In the genomic region with DNA sequence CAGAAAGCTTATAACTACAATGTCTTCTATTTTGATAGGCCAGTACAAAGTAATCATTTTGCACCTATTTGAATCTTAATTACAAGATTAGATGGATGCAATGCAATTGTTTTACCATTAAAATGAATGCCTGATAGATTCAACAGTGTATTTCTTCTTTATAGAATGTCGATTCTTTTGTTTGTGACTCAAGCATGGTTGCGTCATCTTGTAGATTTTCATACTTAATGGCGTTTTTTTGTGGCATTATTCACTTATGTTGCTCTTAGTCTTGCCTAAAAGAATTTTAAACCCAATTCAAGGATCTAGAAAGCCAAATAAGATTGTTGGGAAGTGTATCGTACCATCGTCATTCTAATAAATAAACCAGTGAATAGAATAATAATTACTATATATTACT, we compare ENCODE assay signal across 17 cellular contexts. TPM values are rescaled to one million over a fixed set of nuclear protein-coding genes. Genes with fewer than 3 reads are reported as not detected.
DNase-seq lines count a peak whose midpoint lies in the region; ATAC-seq, FAIRE-seq and TF ChIP-seq lines count a peak whose summit lies in the region.
"Had no signal": no experiment of that assay in that cellular context is flagged by ENCODE, and none has a peak within 500 bp of the region (broad histone marks: within the 10 kb centered on the region; RNA-seq: fewer than 3 reads in every experiment).

No MANE protein-coding gene starts in this region.

- H3K9ac ChIP-seq in SK-N-MC (ENCODE audit: insufficient read length): peak overlapping the region; percentile 93
- no peak overlapping the region for H3K9ac ChIP-seq in endocrine pancreas (ENCODE audit: control insufficient read depth, insufficient read depth, low read length)

- H3K27ac Mint-ChIP-seq in activated T-cell treated with anti-CD3 and anti-CD28 coated beads, Interleukin-2, amount 50 U/mL, for 72 hours: no peak overlapping the region

- TF ChIP-seq POLR2A in GM12892 (IDR thresholded peaks at IDR 0.05; ENCODE audit: low read depth, low read length): no peak

- H3K4me3 ChIP-seq in SK-N-MC (peak overlapping the region; percentile 85), endocrine pancreas (ENCODE audit: control insufficient read depth, insufficient read depth, low read length) (peak overlapping the region; percentile 83)

- peaks cover 26% of the 10 kb centered on the region for H3K4me1 Mint-ChIP-seq in activated T-cell treated with anti-CD3 and anti-CD28 coated beads, Interleukin-2, amount 50 U/mL, for 72 hours (ENCODE audit: low read depth)

- H3K36me3 ChIP-seq in SK-N-MC (ENCODE audit: insufficient read depth, low read length) (peaks cover 6% of the 10 kb centered on the region), endocrine pancreas (ENCODE audit: control insufficient read depth, insufficient read depth, low read length) (no peaks in the 10 kb centered on the region)

- peak overlapping the region; percentile 64 to 72 for H3K4me3 Mint-ChIP-seq in activated T-cell treated with anti-CD3 and anti-CD28 coated beads, Interleukin-2, amount 50 U/mL, for 72 hours

- peak overlapping the region; percentile 97 for H3K27ac ChIP-seq in SK-N-MC
- peak overlapping the region; percentile 71 for H3K27ac ChIP-seq in temporal lobe (ENCODE audit: low read depth, low read length)

- no peaks in the 10 kb centered on the region for H3K27me3 ChIP-seq in endocrine pancreas (ENCODE audit: control insufficient read depth, insufficient read depth, low read length)

- no peak for FAIRE-seq in GM12892 (lab: Jason Lieb, UNC)

- H3K36me3 Mint-ChIP-seq in activated T-cell treated with anti-CD3 and anti-CD28 coated beads, Interleukin-2, amount 50 U/mL, for 72 hours (ENCODE audit: insufficient read depth in 2 of 2): no peaks in the 10 kb centered on the region

- no peak for ATAC-seq in activated T-cell treated with anti-CD3 and anti-CD28 coated beads, Interleukin-2, amount 50 U/mL, for 72 hours (replicated peaks in 1 of 2)

- 0 out of 2 replicates have a peak, but pooled peaks cover 2% of the 10 kb centered on the region for H3K9me3 ChIP-seq in SK-N-MC (ENCODE audit: low read depth, low read length)
- H3K9me3 ChIP-seq in endocrine pancreas (ENCODE audit: control insufficient read depth, low read length): no peaks in the 10 kb centered on the region

- no peaks in the 10 kb centered on the region for H3K4me1 ChIP-seq in endocrine pancreas (ENCODE audit: control insufficient read depth, insufficient read depth, low read length)

- peaks cover 14% of the 10 kb centered on the region for H3K27me3 Mint-ChIP-seq in activated T-cell treated with anti-CD3 and anti-CD28 coated beads, Interleukin-2, amount 50 U/mL, for 72 hours (ENCODE audit: low read depth)

- DNase-seq in activated T-cell treated with anti-CD3 and anti-CD28 coated beads, Interleukin-2, amount 50 U/mL, for 72 hours: no peak
- DNase-seq in activated T-cell treated with anti-CD3 and anti-CD28 coated beads for 4 hours (no peak), SK-N-MC (ENCODE audit: low read depth, low spot score) (no peak), NCI-H1436 (lab: John Stamatoyannopoulos, UW) (no peak), GM12892 (ENCODE audit: insufficient read length) (no peak)
- no peak for DNase-seq in activated CD4-positive, alpha-beta T cell treated with anti-CD3 and anti-CD28 coated beads for 4 hours
- DNase-seq: activated CD4-positive, alpha-beta T cell treated with anti-CD3 and anti-CD28 coated beads, Interleukin-2, amount 50 U/mL, for 1 hour; effector memory CD8-positive, alpha-beta T cell; glutamatergic neuron; left cardiac atrium; NCI-H1105 treated with DMSO at 0.1 percent for 48 hours; NCI-H510A; retina; stimulated activated CD4-positive, alpha-beta T cell treated with anti-CD3 and anti-CD28 coated beads, Interleukin-4, amount 100 ng/mL, for 24 hours had no signal

- H3K9me3 Mint-ChIP-seq in activated T-cell treated with anti-CD3 and anti-CD28 coated beads, Interleukin-2, amount 50 U/mL, for 72 hours: no peaks in the 10 kb centered on the region
- H3K9me3 Mint-ChIP-seq: activated T-helper 2 cell treated with anti-CD3 and anti-CD28 coated beads, Interferon-gamma antibody, Interleukin-2, Interleukin-4, amounts not matched to agents 10 μg/mL and 5 μg/mL and 100 μg/mL, durations not matched to agents 14 hours and 24 hours and 36 hours; effector memory CD8-positive, alpha-beta T cell had no signal

RNA-seq across cellular contexts. Expression of gene ZBTB38, which starts 21.4 kb away (rescaled TPM):
- 10 to 100 TPM; 50.7 to 82.9 TPM for total RNA-seq in activated T-cell treated with anti-CD3 and anti-CD28 coated beads, Interleukin-2, amount 50 U/mL, for 72 hours
- 117 TPM for total RNA-seq in temporal lobe
- 101 TPM for polyA plus RNA-seq in GM12892 (2012; ENCODE audit: missing spikeins)
